Comparison of ENCODE assay signal across 1 cellular context in genomic region chr17:1322469-1322868, GRCh38.
TF ChIP-seq lines count a peak whose summit lies in the region.

No MANE protein-coding gene starts in this region.

TF ChIP-seq in K562, 482 proteins besides CTCF, POLR2A, EP300 and RAD21:
- TF ChIP-seq NFE2 (IDR thresholded peaks at IDR 0.05; ENCODE audit: low read depth) (peak; percentile 53; the same call in 1 of the 2 replicates), CLOCK (CRISPR knock-in tag; IDR thresholded peaks at IDR 0.05; ENCODE audit: borderline replicate concordance) (no peak), CBX2 (IDR thresholded peaks at IDR 0.05; ENCODE audit: insufficient read depth, low read length, poor library complexity, severe bottlenecking) (no peak), ZNF197 (CRISPR knock-in tag; IDR thresholded peaks at IDR 0.05; ENCODE audit: low read depth) (no peak), ZEB2 (IDR thresholded peaks at IDR 0.05) (no peak), FOXJ3 (CRISPR knock-in tag; IDR thresholded peaks at IDR 0.05) (no peak)
- TF ChIP-seq, protein P1, sequence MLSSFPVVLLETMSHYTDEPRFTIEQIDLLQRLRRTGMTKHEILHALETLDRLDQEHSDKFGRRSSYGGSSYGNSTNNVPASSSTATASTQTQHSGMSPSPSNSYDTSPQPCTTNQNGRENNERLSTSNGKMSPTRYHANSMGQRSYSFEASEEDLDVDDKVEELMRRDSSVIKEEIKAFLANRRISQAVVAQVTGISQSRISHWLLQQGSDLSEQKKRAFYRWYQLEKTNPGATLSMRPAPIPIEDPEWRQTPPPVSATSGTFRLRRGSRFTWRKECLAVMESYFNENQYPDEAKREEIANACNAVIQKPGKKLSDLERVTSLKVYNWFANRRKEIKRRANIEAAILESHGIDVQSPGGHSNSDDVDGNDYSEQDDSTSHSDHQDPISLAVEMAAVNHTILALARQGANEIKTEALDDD (IDR thresholded peaks at IDR 0.05) = 0 out of 2 replicates have a peak, but pooled peaks have one; percentile 3
- TF ChIP-seq, protein P2, sequence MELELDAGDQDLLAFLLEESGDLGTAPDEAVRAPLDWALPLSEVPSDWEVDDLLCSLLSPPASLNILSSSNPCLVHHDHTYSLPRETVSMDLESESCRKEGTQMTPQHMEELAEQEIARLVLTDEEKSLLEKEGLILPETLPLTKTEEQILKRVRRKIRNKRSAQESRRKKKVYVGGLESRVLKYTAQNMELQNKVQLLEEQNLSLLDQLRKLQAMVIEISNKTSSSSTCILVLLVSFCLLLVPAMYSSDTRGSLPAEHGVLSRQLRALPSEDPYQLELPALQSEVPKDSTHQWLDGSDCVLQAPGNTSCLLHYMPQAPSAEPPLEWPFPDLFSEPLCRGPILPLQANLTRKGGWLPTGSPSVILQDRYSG (tag; conservative IDR thresholded peaks at IDR 0.05; ENCODE audit: low read depth) = peak; percentile 15; the same call in 1 of the 2 replicates
TF ChIP-seq in K562: peak in this region for 3.
